Comparison of ENCODE assay signal across 14 cellular contexts in genomic region chr4:152459326-152459725, GRCh38.
DNase-seq lines count a peak whose midpoint lies in the region; ATAC-seq and TF ChIP-seq lines count a peak whose summit lies in the region.
"Had no signal": no experiment of that assay in that cellular context is flagged by ENCODE, and none has a peak within 500 bp of the region (broad histone marks: within the 10 kb centered on the region; RNA-seq: fewer than 3 reads in every experiment).

No MANE protein-coding gene starts in this region.

- H3K27ac ChIP-seq in psoas muscle: no peak overlapping the region
- no peak overlapping the region for H3K27ac ChIP-seq in Karpas-422 (ENCODE audit: low read length)
- H3K27ac ChIP-seq: esophagus muscularis mucosa, lower lobe of right lung, tibial artery had no signal

- no peaks in the 10 kb centered on the region for H3K9me3 Mint-ChIP-seq in activated T-cell treated with anti-CD3 and anti-CD28 coated beads, Interleukin-2, amount 50 U/mL, for 24 hours
- no peaks in the 10 kb centered on the region for H3K9me3 Mint-ChIP-seq in activated CD8-positive, alpha-beta T cell treated with anti-CD3 and anti-CD28 coated beads, Interleukin-2, amount 10 ng/mL, durations not matched to agents 7 days and 5 days (ENCODE audit: insufficient read depth)
- no peaks in the 10 kb centered on the region for H3K9me3 Mint-ChIP-seq in stimulated activated memory B cell treated with anti-CD40 and anti-IgM and Interleukin-4, amounts not matched to agents 10 μg/mL and 1 μg/mL and 100 μg/mL, for 72 hours

- H3K4me1 Mint-ChIP-seq in activated T-cell treated with anti-CD3 and anti-CD28 coated beads, Interleukin-2, amount 50 U/mL, for 24 hours (ENCODE audit: low read depth): peaks cover 67% of the 10 kb centered on the region
- H3K4me1 Mint-ChIP-seq in activated CD8-positive, alpha-beta T cell treated with anti-CD3 and anti-CD28 coated beads, Interleukin-2, amount 10 ng/mL, durations not matched to agents 7 days and 5 days (ENCODE audit: low read depth): peaks cover 71% of the 10 kb centered on the region
- peaks cover 73% of the 10 kb centered on the region for H3K4me1 Mint-ChIP-seq in stimulated activated memory B cell treated with anti-CD40 and anti-IgM and Interleukin-4, amounts not matched to agents 10 μg/mL and 1 μg/mL and 100 μg/mL, for 72 hours

- 92 to 100% (median 93%) methylated on average over 1 of the region's 1 CpG for WGBS in psoas muscle, 3 donors

- H3K27me3 ChIP-seq in psoas muscle (ENCODE audit: insufficient read depth in 3 of 3, low read length in 2 of 3) (no peaks in the 10 kb centered on the region), Karpas-422 (ENCODE audit: low read length) (no peaks in the 10 kb centered on the region; the same call in 1 of the 2 replicates)
- H3K27me3 ChIP-seq: esophagus muscularis mucosa, tibial artery had no signal

- peak overlapping the region; percentile 73 for H3K27ac Mint-ChIP-seq in activated T-cell treated with anti-CD3 and anti-CD28 coated beads, Interleukin-2, amount 50 U/mL, for 24 hours
- peak overlapping the region; percentile 81 for H3K27ac Mint-ChIP-seq in activated CD8-positive, alpha-beta T cell treated with anti-CD3 and anti-CD28 coated beads, Interleukin-2, amount 10 ng/mL, durations not matched to agents 7 days and 5 days
- H3K27ac Mint-ChIP-seq in stimulated activated memory B cell treated with anti-CD40 and anti-IgM and Interleukin-4, amounts not matched to agents 10 μg/mL and 1 μg/mL and 100 μg/mL, for 72 hours: peak overlapping the region; percentile 59

- H3K4me2 ChIP-seq in Karpas-422 (ENCODE audit: low read depth, low read length, poor library complexity, severe bottlenecking): no peak overlapping the region

- intact Hi-C loops in psoas muscle (cut with DNase I): no loop called here

- DNase-seq in activated T-cell treated with anti-CD3 and anti-CD28 coated beads, Interleukin-2, amount 50 U/mL, for 24 hours: no peak
- DNase-seq in activated T-cell treated with anti-CD3 and anti-CD28 coated beads for 4 hours (no peak), psoas muscle (no peak), NCI-H748 treated with DMSO at 0.1 percent for 48 hours (lab: John Stamatoyannopoulos, UW) (no peak), Karpas-422 (no peak)
- peak; percentile 37 for DNase-seq in activated CD8-positive, alpha-beta T cell treated with anti-CD3 and anti-CD28 coated beads, Interleukin-2, amount 10 ng/mL, durations not matched to agents 7 days and 5 days
- DNase-seq: aorta, cortex of kidney, hippocampal formation, lower lobe of right lung, tibial artery had no signal

- H3K36me3 ChIP-seq in psoas muscle (ENCODE audit: insufficient read depth in 1 of 2, low read depth in 1 of 2) (no peaks in the 10 kb centered on the region), Karpas-422 (ENCODE audit: insufficient read depth, low read length) (no peaks in the 10 kb centered on the region)
- H3K36me3 ChIP-seq: esophagus muscularis mucosa, lower lobe of right lung, tibial artery had no signal

- CTCF ChIA-PET in activated CD8-positive, alpha-beta T cell treated with anti-CD3 and anti-CD28 coated beads, Interleukin-2, amount 10 ng/mL, durations not matched to agents 7 days and 5 days (lab: Charles Lee): interaction anchor here (0.9 to 1.8 kb wide), 11 partner anchors 10 to 182 kb away, joined by 3 to 16 read pairs (median 5); no protein-coding TSS in a partner anchor

- H3K36me3 Mint-ChIP-seq in activated T-cell treated with anti-CD3 and anti-CD28 coated beads, Interleukin-2, amount 50 U/mL, for 24 hours (ENCODE audit: low read depth): peaks cover 10% of the 10 kb centered on the region
- H3K36me3 Mint-ChIP-seq in activated CD8-positive, alpha-beta T cell treated with anti-CD3 and anti-CD28 coated beads, Interleukin-2, amount 10 ng/mL, durations not matched to agents 7 days and 5 days (ENCODE audit: low read depth): peaks cover 11% of the 10 kb centered on the region
- H3K36me3 Mint-ChIP-seq in stimulated activated memory B cell treated with anti-CD40 and anti-IgM and Interleukin-4, amounts not matched to agents 10 μg/mL and 1 μg/mL and 100 μg/mL, for 72 hours: no peaks in the 10 kb centered on the region

- H3K27me3 Mint-ChIP-seq in activated T-cell treated with anti-CD3 and anti-CD28 coated beads, Interleukin-2, amount 50 U/mL, for 24 hours: no peaks in the 10 kb centered on the region
- H3K27me3 Mint-ChIP-seq in activated CD8-positive, alpha-beta T cell treated with anti-CD3 and anti-CD28 coated beads, Interleukin-2, amount 10 ng/mL, durations not matched to agents 7 days and 5 days (ENCODE audit: low read depth): no peaks in the 10 kb centered on the region
- no peaks in the 10 kb centered on the region for H3K27me3 Mint-ChIP-seq in stimulated activated memory B cell treated with anti-CD40 and anti-IgM and Interleukin-4, amounts not matched to agents 10 μg/mL and 1 μg/mL and 100 μg/mL, for 72 hours

- peaks cover 78% of the 10 kb centered on the region for H4K20me1 ChIP-seq in Karpas-422 (ENCODE audit: insufficient read depth, low read depth, low read length)

- ATAC-seq in HG02885 (IDR thresholded peaks at IDR 0.05; ENCODE audit: poor library complexity, unreplicated experiment): peak; percentile 41
- ATAC-seq in activated CD8-positive, alpha-beta T cell treated with anti-CD3 and anti-CD28 coated beads, Interleukin-2, amount 10 ng/mL, durations not matched to agents 7 days and 5 days: peak; percentile 53
- ATAC-seq in stimulated activated memory B cell treated with anti-CD40 and anti-IgM and Interleukin-4, amounts not matched to agents 10 μg/mL and 1 μg/mL and 100 μg/mL, for 72 hours: peak; percentile 34
- no peak for ATAC-seq in psoas muscle

- no peaks in the 10 kb centered on the region for H3K9me2 ChIP-seq in Karpas-422 (replicated peaks; ENCODE audit: insufficient read depth, low read length)

- H3K4me3 Mint-ChIP-seq in activated T-cell treated with anti-CD3 and anti-CD28 coated beads, Interleukin-2, amount 50 U/mL, for 24 hours: no peak overlapping the region
- H3K4me3 Mint-ChIP-seq in activated CD8-positive, alpha-beta T cell treated with anti-CD3 and anti-CD28 coated beads, Interleukin-2, amount 10 ng/mL, durations not matched to agents 7 days and 5 days: peak overlapping the region; percentile 38
- H3K4me3 Mint-ChIP-seq in stimulated activated memory B cell treated with anti-CD40 and anti-IgM and Interleukin-4, amounts not matched to agents 10 μg/mL and 1 μg/mL and 100 μg/mL, for 72 hours: no peak overlapping the region

- H3K9ac ChIP-seq in Karpas-422 (ENCODE audit: low read length): no peak overlapping the region

- H3K4me1 ChIP-seq in psoas muscle (no peaks in the 10 kb centered on the region), Karpas-422 (ENCODE audit: low read length) (peaks cover 3% of the 10 kb centered on the region; the same call in 1 of the 2 replicates)

- peaks cover 18% of the 10 kb centered on the region for H3K79me2 ChIP-seq in Karpas-422 (ENCODE audit: low read length)

- H3K9me3 ChIP-seq in psoas muscle: no peaks in the 10 kb centered on the region
- H3K9me3 ChIP-seq in Karpas-422 (ENCODE audit: low read length): no peaks in the 10 kb centered on the region
- H3K9me3 ChIP-seq: esophagus muscularis mucosa, lower lobe of right lung, tibial artery had no signal

- POLR2A ChIA-PET in activated CD8-positive, alpha-beta T cell treated with anti-CD3 and anti-CD28 coated beads, Interleukin-2, amount 10 ng/mL, durations not matched to agents 7 days and 5 days (lab: Charles Lee): interaction anchor here (1.1 to 1.3 kb wide), 3 partner anchors 27 to 77 kb away, joined by 3 to 4 read pairs (median 4); partner anchors contain the start of gene FBXW7

- no peak overlapping the region for H2AFZ ChIP-seq in Karpas-422 (ENCODE audit: low read length)

- H3K4me3 ChIP-seq in psoas muscle: no peak overlapping the region
- H3K4me3 ChIP-seq in Karpas-422 (ENCODE audit: low read length): no peak overlapping the region
- H3K4me3 ChIP-seq: esophagus muscularis mucosa, lower lobe of right lung, tibial artery had no signal

- TF ChIP-seq CTCF in psoas muscle (IDR thresholded peaks at IDR 0.05): no peak

Comparison
In these comparisons a context has a peak if more than half of its experiments do, and no peak if none do; other contexts are left out.
1. ATAC-seq: peak in HG02885 (single experiment), activated CD8-positive, alpha-beta T cell treated with anti-CD3 and anti-CD28 coated beads, Interleukin-2, amount 10 ng/mL, durations not matched to agents 7 days and 5 days (single experiment) and stimulated activated memory B cell treated with anti-CD40 and anti-IgM and Interleukin-4, amounts not matched to agents 10 μg/mL and 1 μg/mL and 100 μg/mL, for 72 hours (single experiment); none in psoas muscle (0 of 4).
2. Peak in every context shown above with its lines, with median percentiles within 50 percentile points of each other: H3K27ac Mint-ChIP-seq.